18 cellular contexts compared by ENCODE assay signal in the genomic region with DNA sequence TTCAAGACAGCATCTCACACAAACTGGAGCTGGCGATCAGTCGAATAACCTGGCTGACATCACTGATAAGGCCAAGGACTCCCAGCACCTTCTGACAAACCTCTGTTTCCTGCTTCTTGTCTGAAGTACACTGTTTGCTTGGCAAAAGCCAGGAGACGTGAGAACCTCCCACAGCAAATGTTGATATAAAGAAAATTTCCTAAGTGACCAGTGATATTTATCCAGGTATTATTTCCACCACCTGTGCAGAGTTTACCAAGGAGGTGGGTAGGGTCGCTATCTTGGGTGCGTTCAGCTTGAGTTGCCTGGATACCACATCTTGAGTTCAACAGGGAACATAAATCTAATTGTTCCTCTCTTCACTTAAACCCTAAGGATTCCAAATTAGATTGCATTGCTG.
DNase-seq lines count a peak whose midpoint lies in the region; ATAC-seq and TF ChIP-seq lines count a peak whose summit lies in the region.
"Had no signal": no experiment of that assay in that cellular context is flagged by ENCODE, and none has a peak within 500 bp of the region (broad histone marks: within the 10 kb centered on the region; RNA-seq: fewer than 3 reads in every experiment).

No MANE protein-coding gene starts in this region.

- 49 to 75% methylated on average over 5 of the region's 5 CpGs for WGBS in upper lobe of left lung, 2 donors

- no peak for TF ChIP-seq POLR2A in upper lobe of left lung (IDR thresholded peaks at IDR 0.05)

- ATAC-seq in left ventricle myocardium superior, result no peak
- ATAC-seq in lower lobe of right lung, result peak; percentile 87
- ATAC-seq in upper lobe of left lung (ENCODE audit: low FRiP score in 2 of 2), result peak; percentile 22 to 71
- ATAC-seq in GM21619 (IDR thresholded peaks at IDR 0.05; ENCODE audit: unreplicated experiment), result no peak
- ATAC-seq: A549 had no signal

- intact Hi-C loops in left ventricle myocardium superior (cut with micrococcal nuclease) (no loop called here), lower lobe of right lung (cut with DNase I) (no loop called here)

- DNase-seq in right atrium auricular region (ENCODE audit: low spot score) (peak; percentile 42), left ventricle myocardium superior (no peak), NCI-H69 (lab: John Stamatoyannopoulos, UW) (peak; percentile 80), lower lobe of right lung (no peak), upper lobe of left lung (peak in 1 of 2 donors; percentile 59)
- DNase-seq in activated CD4-positive, CD25-positive, alpha-beta regulatory T cell treated with anti-CD3 and anti-CD28 coated beads, Interleukin-2, amount 50 U/mL, for 72 hours, result no peak
- DNase-seq in activated CD4-positive, alpha-beta T cell treated with anti-CD3 and anti-CD28 coated beads, Interleukin-2, amount 50 U/mL, for 4 hours, result no peak
- DNase-seq: DMS 273 treated with DMSO at 0.1 percent for 48 hours; H9; NCI-H1694 treated with DMSO at 0.1 percent for 48 hours; NCI-H524; NK-92 treated with Interleukin-12 subunit alpha and Interleukin-12 subunit beta, amount 100 ng/mL, for 24 hours; SHP77; SK-N-SH had no signal

- H3K36me3 ChIP-seq in right atrium auricular region (no peaks in the 10 kb centered on the region), lower lobe of right lung (no peaks in the 10 kb centered on the region), upper lobe of left lung (no peaks in the 10 kb centered on the region)
- H3K36me3 ChIP-seq: BLaER1 treated with 17β-estradiol and CSF1 and Interleukin-3, amounts not matched to agents 10 nM and 100 nM had no signal

- H3K4me3 ChIP-seq in right atrium auricular region (no peak overlapping the region), lower lobe of right lung (no peak overlapping the region), upper lobe of left lung (no peak overlapping the region)
- H3K4me3 ChIP-seq: A549; BLaER1 treated with 17β-estradiol and CSF1 and Interleukin-3, amounts not matched to agents 10 nM and 100 nM had no signal

- TF ChIP-seq CTCF in right atrium auricular region (IDR thresholded peaks at IDR 0.05), result no peak
- TF ChIP-seq CTCF in lower lobe of right lung (IDR thresholded peaks at IDR 0.05), result no peak
- no peak for TF ChIP-seq CTCF in upper lobe of left lung (IDR thresholded peaks at IDR 0.05)

- no peak for TF ChIP-seq EP300 in upper lobe of left lung (IDR thresholded peaks at IDR 0.05)

- no peaks in the 10 kb centered on the region for H3K27me3 ChIP-seq in right atrium auricular region
- H3K27me3 ChIP-seq in lower lobe of right lung (ENCODE audit: low read depth), result peaks cover 8% of the 10 kb centered on the region
- H3K27me3 ChIP-seq in upper lobe of left lung, result peaks cover 0 to 3% (median 0%) of the 10 kb centered on the region in 4 donors
- H3K27me3 ChIP-seq: BLaER1 treated with 17β-estradiol and CSF1 and Interleukin-3, amounts not matched to agents 10 nM and 100 nM had no signal

- H3K4me1 ChIP-seq in right atrium auricular region, result no peaks in the 10 kb centered on the region
- H3K4me1 ChIP-seq in lower lobe of right lung, result peaks cover 17% of the 10 kb centered on the region
- H3K4me1 ChIP-seq in upper lobe of left lung, result peaks cover 7 to 37% (median 16%) of the 10 kb centered on the region in 4 donors
- H3K4me1 ChIP-seq: A549 had no signal

- H3K27ac ChIP-seq in right atrium auricular region (no peak overlapping the region), lower lobe of right lung (peak overlapping the region; percentile 68), upper lobe of left lung (peak overlapping the region in 1 of 4 donors; percentile 28)
- H3K27ac ChIP-seq: A549; BLaER1 treated with 17β-estradiol and CSF1 and Interleukin-3, amounts not matched to agents 10 nM and 100 nM; KMS-11 had no signal

- peaks cover 0 to 6% of the 10 kb centered on the region in 2 donors for H3K9me3 ChIP-seq in right atrium auricular region
- H3K9me3 ChIP-seq in lower lobe of right lung, result no peaks in the 10 kb centered on the region
- H3K9me3 ChIP-seq in upper lobe of left lung, result no peaks in the 10 kb centered on the region
- H3K9me3 ChIP-seq: A549; BLaER1 treated with 17β-estradiol and CSF1 and Interleukin-3, amounts not matched to agents 10 nM and 100 nM; SK-N-SH had no signal

Comparison
In these comparisons a context has a peak if more than half of its experiments do, and no peak if none do; other contexts are left out.
1. DNase-seq: peak in right atrium auricular region (single experiment) and NCI-H69 (single experiment); none in left ventricle myocardium superior (single experiment), lower lobe of right lung (single experiment), activated CD4-positive, CD25-positive, alpha-beta regulatory T cell treated with anti-CD3 and anti-CD28 coated beads, Interleukin-2, amount 50 U/mL, for 72 hours (single experiment) and activated CD4-positive, alpha-beta T cell treated with anti-CD3 and anti-CD28 coated beads, Interleukin-2, amount 50 U/mL, for 4 hours (0 of 2).
2. ATAC-seq: peak in lower lobe of right lung (2 of 2) and upper lobe of left lung (2 of 2); none in left ventricle myocardium superior (single experiment) and GM21619 (single experiment).